ENCODE assay signal across 2 cellular contexts in the genomic region with DNA sequence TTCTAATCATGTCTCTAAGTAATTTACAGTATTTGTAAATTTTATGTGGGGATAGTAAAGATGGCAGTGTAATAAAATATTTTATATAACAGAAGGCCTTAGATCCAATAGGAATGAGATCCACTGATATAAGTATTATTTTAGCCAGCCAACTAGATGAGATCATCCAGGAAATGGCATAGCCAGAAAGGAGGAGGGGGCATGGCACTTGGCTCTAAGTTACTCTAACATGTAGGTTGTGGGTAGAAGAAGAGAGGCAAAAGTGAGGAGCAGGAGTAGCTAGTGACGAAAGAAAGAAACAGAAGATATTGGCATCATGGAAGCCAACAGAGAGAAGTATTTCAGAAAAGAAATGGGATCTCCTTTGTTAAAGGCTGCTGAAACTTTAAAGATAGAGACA.
TF ChIP-seq lines count a peak whose summit lies in the region.

No MANE protein-coding gene starts in this region.

TF ChIP-seq in SK-N-SH, 30 proteins besides CTCF, POLR2A, EP300 and RAD21 (continued from another document):
- TF ChIP-seq SIN3A (IDR thresholded peaks at IDR 0.05; ENCODE audit: borderline replicate concordance, low read depth, low read length) (no peak), TEAD4 (IDR thresholded peaks at IDR 0.05; ENCODE audit: borderline replicate concordance, insufficient read depth) (no peak), RCOR1 (IDR thresholded peaks at IDR 0.05; ENCODE audit: low read length) (no peak), CHD2 (IDR thresholded peaks at IDR 0.05; ENCODE audit: low read length, partially characterized antibody) (no peak)

TF ChIP-seq in SK-N-SH treated with all-trans-retinoic acid at 6 μM for 48 hours, 23 proteins besides CTCF, POLR2A, EP300 and RAD21 (continued from another document):
- TF ChIP-seq, protein P1, sequence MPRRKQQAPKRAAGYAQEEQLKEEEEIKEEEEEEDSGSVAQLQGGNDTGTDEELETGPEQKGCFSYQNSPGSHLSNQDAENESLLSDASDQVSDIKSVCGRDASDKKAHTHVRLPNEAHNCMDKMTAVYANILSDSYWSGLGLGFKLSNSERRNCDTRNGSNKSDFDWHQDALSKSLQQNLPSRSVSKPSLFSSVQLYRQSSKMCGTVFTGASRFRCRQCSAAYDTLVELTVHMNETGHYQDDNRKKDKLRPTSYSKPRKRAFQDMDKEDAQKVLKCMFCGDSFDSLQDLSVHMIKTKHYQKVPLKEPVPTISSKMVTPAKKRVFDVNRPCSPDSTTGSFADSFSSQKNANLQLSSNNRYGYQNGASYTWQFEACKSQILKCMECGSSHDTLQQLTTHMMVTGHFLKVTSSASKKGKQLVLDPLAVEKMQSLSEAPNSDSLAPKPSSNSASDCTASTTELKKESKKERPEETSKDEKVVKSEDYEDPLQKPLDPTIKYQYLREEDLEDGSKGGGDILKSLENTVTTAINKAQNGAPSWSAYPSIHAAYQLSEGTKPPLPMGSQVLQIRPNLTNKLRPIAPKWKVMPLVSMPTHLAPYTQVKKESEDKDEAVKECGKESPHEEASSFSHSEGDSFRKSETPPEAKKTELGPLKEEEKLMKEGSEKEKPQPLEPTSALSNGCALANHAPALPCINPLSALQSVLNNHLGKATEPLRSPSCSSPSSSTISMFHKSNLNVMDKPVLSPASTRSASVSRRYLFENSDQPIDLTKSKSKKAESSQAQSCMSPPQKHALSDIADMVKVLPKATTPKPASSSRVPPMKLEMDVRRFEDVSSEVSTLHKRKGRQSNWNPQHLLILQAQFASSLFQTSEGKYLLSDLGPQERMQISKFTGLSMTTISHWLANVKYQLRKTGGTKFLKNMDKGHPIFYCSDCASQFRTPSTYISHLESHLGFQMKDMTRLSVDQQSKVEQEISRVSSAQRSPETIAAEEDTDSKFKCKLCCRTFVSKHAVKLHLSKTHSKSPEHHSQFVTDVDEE (CRISPR knock-in tag; IDR thresholded peaks at IDR 0.05): no peak
- TF ChIP-seq ZFP3 (CRISPR knock-in tag; IDR thresholded peaks at IDR 0.05): no peak
- TF ChIP-seq RARB (CRISPR knock-in tag; IDR thresholded peaks at IDR 0.05): no peak
- TF ChIP-seq CSDC2 (CRISPR knock-in tag; IDR thresholded peaks at IDR 0.05): no peak
- TF ChIP-seq ISL1 (CRISPR knock-in tag; IDR thresholded peaks at IDR 0.05): no peak
TF ChIP-seq in SK-N-SH treated with all-trans-retinoic acid at 6 μM for 48 hours: peak in this region for 0.
